In the genomic region with DNA sequence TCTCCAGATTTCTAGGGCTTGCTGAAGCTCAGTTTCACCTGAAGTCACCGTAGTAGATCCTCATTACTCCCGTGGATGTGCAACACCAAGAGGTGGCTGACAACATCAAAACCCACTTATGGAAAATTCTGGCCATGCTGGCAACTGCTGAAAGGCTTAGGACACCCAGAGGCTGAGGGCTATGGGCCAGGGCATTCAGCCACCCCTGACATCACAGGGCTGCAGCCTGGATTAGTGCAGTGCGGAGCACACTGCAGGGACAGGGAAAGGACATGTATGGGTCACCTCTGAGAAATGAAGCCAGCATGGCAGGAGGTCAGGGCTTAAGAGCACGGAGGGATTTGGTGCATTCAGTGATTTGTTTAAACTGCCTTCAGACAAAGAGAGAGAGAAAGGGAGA, we compare ENCODE assay signal across 22 cellular contexts.
DNase-seq lines count a peak whose midpoint lies in the region; ATAC-seq and TF ChIP-seq lines count a peak whose summit lies in the region.
"Had no signal": no experiment of that assay in that cellular context is flagged by ENCODE, and none has a peak within 500 bp of the region (broad histone marks: within the 10 kb centered on the region; RNA-seq: fewer than 3 reads in every experiment).

No MANE protein-coding gene starts in this region.

- no peak overlapping the region for H3K4me3 ChIP-seq in right atrium auricular region
- H3K4me3 ChIP-seq in heart right ventricle: no peak overlapping the region
- H3K4me3 ChIP-seq in mucosa of descending colon: no peak overlapping the region
- H3K4me3 ChIP-seq: GM23338 had no signal

- H3K4me1 ChIP-seq in right atrium auricular region (no peaks in the 10 kb centered on the region), heart right ventricle (no peaks in the 10 kb centered on the region), mucosa of descending colon (ENCODE audit: low read depth) (no peaks in the 10 kb centered on the region)

- H3K36me3 ChIP-seq in right atrium auricular region (no peaks in the 10 kb centered on the region), heart right ventricle (no peaks in the 10 kb centered on the region), mucosa of descending colon (ENCODE audit: low read depth) (no peaks in the 10 kb centered on the region)

- intact Hi-C loops in Right ventricle myocardium superior (cut with DNase I): no loop called here
- intact Hi-C loops in heart right ventricle (cut with DNase I): no loop called here
- intact Hi-C loops in mucosa of descending colon (cut with DNase I, micrococcal nuclease): no loop called here

- 57 to 73% methylated on average over 4 of the region's 4 CpGs for WGBS in heart right ventricle, 2 donors

- ATAC-seq in Right ventricle myocardium superior (ENCODE audit: poor library complexity): peak; percentile 93
- ATAC-seq in heart right ventricle: peak; percentile 61 to 93 (median 82)
- peak; percentile 36 for ATAC-seq in mucosa of descending colon
- ATAC-seq: GM23338, PC-3 had no signal

- H3K9me3 ChIP-seq in right atrium auricular region (no peaks in the 10 kb centered on the region), heart right ventricle (no peaks in the 10 kb centered on the region), mucosa of descending colon (no peaks in the 10 kb centered on the region)
- H3K9me3 ChIP-seq: SK-N-SH had no signal

- H3K27me3 ChIP-seq in right atrium auricular region: no peaks in the 10 kb centered on the region
- H3K27me3 ChIP-seq in heart right ventricle: no peaks in the 10 kb centered on the region

- TF ChIP-seq CTCF in right atrium auricular region (IDR thresholded peaks at IDR 0.05) (no peak), heart right ventricle (IDR thresholded peaks at IDR 0.05) (no peak), mucosa of descending colon (IDR thresholded peaks at IDR 0.05) (no peak)

- DNase-seq in Right ventricle myocardium superior (peak; percentile 65), right atrium auricular region (ENCODE audit: low spot score) (no peak), heart right ventricle (peak; percentile 27 to 57), mucosa of descending colon (peak in 1 of 3 donors; percentile 31), NCI-H1694 treated with DMSO at 0.1 percent for 48 hours (lab: John Stamatoyannopoulos, UW) (no peak), SKM-1 treated with dmso at 0.1 percent for 144 hours (lab: John Stamatoyannopoulos, UW; ENCODE audit: unreplicated experiment) (no peak)
- DNase-seq in stimulated activated naive CD4-positive, alpha-beta T cell (lab: John Stamatoyannopoulos, UW): no peak
- DNase-seq: 8988T; AML-193; Calu3; CD8-positive, alpha-beta memory T cell; GDM1; HCEC 1CT; NCI-H1694; NCI-H446 treated with DMSO at 0.1 percent for 48 hours; NCI-H526 treated with DMSO at 0.1 percent for 48 hours; PC-3; SHP77 treated with DMSO at 0.1 percent for 48 hours; SK-N-SH had no signal

- no peak overlapping the region for H3K27ac ChIP-seq in right atrium auricular region
- H3K27ac ChIP-seq in heart right ventricle: no peak overlapping the region
- H3K27ac ChIP-seq: C4-2B, KMS-11 had no signal

Comparison
In these comparisons a context has a peak if more than half of its experiments do, and no peak if none do; other contexts are left out.
1. DNase-seq: peak in Right ventricle myocardium superior (single experiment) and heart right ventricle (2 of 2); none in right atrium auricular region (single experiment), stimulated activated naive CD4-positive, alpha-beta T cell (0 of 6), NCI-H1694 treated with DMSO at 0.1 percent for 48 hours (single experiment) and SKM-1 treated with dmso at 0.1 percent for 144 hours (single experiment).
2. ATAC-seq: peak in every context shown above with its lines; median percentile 93 in Right ventricle myocardium superior; 82 in heart right ventricle; 36 in mucosa of descending colon.